Comparison of ENCODE assay signal across 1 cellular context in genomic region chr20:50774515-50774914, GRCh38.
A peak's percentile ranks its signal among the peaks of the same experiment; 100 is the strongest.
TF ChIP-seq lines count a peak whose summit lies in the region.

No MANE protein-coding gene starts in this region.

TF ChIP-seq in K562, 482 proteins besides CTCF, POLR2A, EP300 and RAD21:
- TF ChIP-seq ZNF133 (CRISPR knock-in tag; IDR thresholded peaks at IDR 0.05): no peak
- no peak for TF ChIP-seq CSDE1 (IDR thresholded peaks at IDR 0.05)
- 0 out of 6 replicates have a peak, but pooled peaks of 1 of the 3 experiments have one; percentile 51 for TF ChIP-seq ZBTB11 (CRISPR knock-in tag; IDR thresholded peaks at IDR 0.05)
